ENCODE assay signal across 13 cellular contexts in genomic region chr1:6724517-6725141, GRCh38. TPM values are rescaled to one million over a fixed set of nuclear protein-coding genes. Genes with fewer than 3 reads are reported as not detected.
DNase-seq lines count a peak whose midpoint lies in the region; ATAC-seq and TF ChIP-seq lines count a peak whose summit lies in the region.
"Had no signal": no experiment of that assay in that cellular context is flagged by ENCODE, and none has a peak within 500 bp of the region (broad histone marks: within the 10 kb centered on the region; RNA-seq: fewer than 3 reads in every experiment).

No MANE protein-coding gene starts in this region.

- DNase-seq in Caco-2, result peak; percentile 54 to 68
- peak; percentile 95 for DNase-seq in M059J (ENCODE audit: low read depth)
- DNase-seq in chondrocyte (ENCODE audit: low spot score), result no peak
- peak; percentile 79 to 87 for DNase-seq in lung microvascular endothelial cell (ENCODE audit: low read depth in 2 of 2)
- no peak for DNase-seq in activated T-helper 1 cell treated with anti-CD3 and anti-CD28 coated beads, Interleukin-12 subunit alpha, Interleukin-12 subunit beta, Interleukin-2, Interleukin-4 antibody, amounts not matched to agents 30 ng/mL and 10 ng/mL and 1 ng/mL, durations not matched to agents 14 hours and 24 hours and 36 hours (ENCODE audit: low spot score)
- DNase-seq in NCI-H748 (lab: John Stamatoyannopoulos, UW; ENCODE audit: unreplicated experiment), result no peak
- no peak for DNase-seq in NCI-H1417 treated with DMSO at 0.1 percent for 48 hours (lab: John Stamatoyannopoulos, UW)
- DNase-seq: activated CD4-positive, alpha-beta memory T cell treated with anti-CD3 and anti-CD28 coated beads, Interleukin-2, amount 10 ng/mL, durations not matched to agents 7 days and 5 days; erythroblast; left lung; NCI-H1105; NCI-H69 had no signal

- CTCF ChIA-PET in Caco-2 (lab: Charles Lee), result interaction anchor here (0.7 to 0.8 kb wide), 2 partner anchors 12 to 23 kb away, joined by 3 to 4 read pairs; partner anchors contain the start of gene DNAJC11

- no TSS peak for BruUV-seq in Caco-2 (replicated peaks; lab: Mats Ljungman, UMichigan)

- H3K36me3 ChIP-seq in Caco-2 (ENCODE audit: control insufficient read depth, insufficient read depth, low read length), result no peaks in the 10 kb centered on the region
- H3K36me3 ChIP-seq: left lung had no signal

- intact Hi-C loops in Caco-2 (cut with micrococcal nuclease; ENCODE audit: unreplicated experiment), result loop anchor here (5.0 kb wide), 1 partner anchor 168 kb away; no protein-coding TSS in a partner anchor
- intact Hi-C loops in activated T-helper 1 cell treated with anti-CD3 and anti-CD28 coated beads, Interleukin-12 subunit alpha, Interleukin-12 subunit beta, Interleukin-2, Interleukin-4 antibody, amounts not matched to agents 30 ng/mL and 10 ng/mL and 1 ng/mL, durations not matched to agents 14 hours and 24 hours and 36 hours (cut with micrococcal nuclease), result no loop called here

- H3K4me3 ChIP-seq in Caco-2 (ENCODE audit: low read depth, low read length), result no peak overlapping the region
- H3K4me3 ChIP-seq: left lung had no signal

- peaks cover 15% of the 10 kb centered on the region for H3K4me1 ChIP-seq in Caco-2

- no peak for ATAC-seq in GM19035 (IDR thresholded peaks at IDR 0.05; ENCODE audit: unreplicated experiment)
- ATAC-seq: left lung had no signal

- H3K36me3 Mint-ChIP-seq in Caco-2 (ENCODE audit: insufficient read depth, unreplicated experiment), result peaks cover 6% of the 10 kb centered on the region
- H3K36me3 Mint-ChIP-seq in chondrocyte (ENCODE audit: low read depth), result no peaks in the 10 kb centered on the region
- no peaks in the 10 kb centered on the region for H3K36me3 Mint-ChIP-seq in activated T-helper 1 cell treated with anti-CD3 and anti-CD28 coated beads, Interleukin-12 subunit alpha, Interleukin-12 subunit beta, Interleukin-2, Interleukin-4 antibody, amounts not matched to agents 30 ng/mL and 10 ng/mL and 1 ng/mL, durations not matched to agents 14 hours and 24 hours and 36 hours (ENCODE audit: low read depth)

- H3K27ac Mint-ChIP-seq in Caco-2 (ENCODE audit: unreplicated experiment) (peak overlapping the region; percentile 77), chondrocyte (ENCODE audit: unreplicated experiment) (peak overlapping the region; percentile 86)
- no peak overlapping the region for H3K27ac Mint-ChIP-seq in activated T-helper 1 cell treated with anti-CD3 and anti-CD28 coated beads, Interleukin-12 subunit alpha, Interleukin-12 subunit beta, Interleukin-2, Interleukin-4 antibody, amounts not matched to agents 30 ng/mL and 10 ng/mL and 1 ng/mL, durations not matched to agents 14 hours and 24 hours and 36 hours
- H3K27ac Mint-ChIP-seq: activated CD4-positive, alpha-beta memory T cell treated with anti-CD3 and anti-CD28 coated beads, Interleukin-2, amount 10 ng/mL, durations not matched to agents 7 days and 5 days had no signal

- no peaks in the 10 kb centered on the region for H3K9me3 ChIP-seq in Caco-2
- H3K9me3 ChIP-seq: left lung had no signal

- H3K9me3 Mint-ChIP-seq in Caco-2 (ENCODE audit: unreplicated experiment) (no peaks in the 10 kb centered on the region), chondrocyte (ENCODE audit: low read depth) (no peaks in the 10 kb centered on the region)
- no peaks in the 10 kb centered on the region for H3K9me3 Mint-ChIP-seq in activated T-helper 1 cell treated with anti-CD3 and anti-CD28 coated beads, Interleukin-12 subunit alpha, Interleukin-12 subunit beta, Interleukin-2, Interleukin-4 antibody, amounts not matched to agents 30 ng/mL and 10 ng/mL and 1 ng/mL, durations not matched to agents 14 hours and 24 hours and 36 hours
- H3K9me3 Mint-ChIP-seq: activated CD4-positive, alpha-beta memory T cell treated with anti-CD3 and anti-CD28 coated beads, Interleukin-2, amount 10 ng/mL, durations not matched to agents 7 days and 5 days had no signal

- TF ChIP-seq CTCF in Caco-2 (IDR thresholded peaks at IDR 0.05; ENCODE audit: insufficient read depth in 1 of 2, low read depth in 1 of 2, low read length in 1 of 2, severe bottlenecking in 1 of 2, unreplicated experiment in 1 of 2) (no peak), chondrocyte (IDR thresholded peaks at IDR 0.05) (no peak)

- POLR2A ChIA-PET in Caco-2 (lab: Charles Lee), result interaction anchor here (1.0 kb wide), 2 partner anchors 23 to 60 kb away, joined by 3 to 6 read pairs; partner anchors contain the start of genes CAMTA1 and DNAJC11

- H3K4me1 Mint-ChIP-seq in Caco-2 (ENCODE audit: low read depth, unreplicated experiment) (peaks cover 13% of the 10 kb centered on the region), chondrocyte (ENCODE audit: low read depth) (peaks cover 23% of the 10 kb centered on the region)
- H3K4me1 Mint-ChIP-seq in activated T-helper 1 cell treated with anti-CD3 and anti-CD28 coated beads, Interleukin-12 subunit alpha, Interleukin-12 subunit beta, Interleukin-2, Interleukin-4 antibody, amounts not matched to agents 30 ng/mL and 10 ng/mL and 1 ng/mL, durations not matched to agents 14 hours and 24 hours and 36 hours (ENCODE audit: low read depth), result no peaks in the 10 kb centered on the region
- H3K4me1 Mint-ChIP-seq: activated CD4-positive, alpha-beta memory T cell treated with anti-CD3 and anti-CD28 coated beads, Interleukin-2, amount 10 ng/mL, durations not matched to agents 7 days and 5 days had no signal

- no peaks in the 10 kb centered on the region for H3K27me3 Mint-ChIP-seq in Caco-2 (ENCODE audit: insufficient read depth, unreplicated experiment)
- no peaks in the 10 kb centered on the region for H3K27me3 Mint-ChIP-seq in chondrocyte (ENCODE audit: low read depth)
- H3K27me3 Mint-ChIP-seq in activated T-helper 1 cell treated with anti-CD3 and anti-CD28 coated beads, Interleukin-12 subunit alpha, Interleukin-12 subunit beta, Interleukin-2, Interleukin-4 antibody, amounts not matched to agents 30 ng/mL and 10 ng/mL and 1 ng/mL, durations not matched to agents 14 hours and 24 hours and 36 hours (ENCODE audit: insufficient read depth), result peaks cover 9% of the 10 kb centered on the region

- H3K4me3 Mint-ChIP-seq in Caco-2 (ENCODE audit: unreplicated experiment) (peak overlapping the region; percentile 40), chondrocyte (ENCODE audit: unreplicated experiment) (no peak overlapping the region)
- H3K4me3 Mint-ChIP-seq in activated T-helper 1 cell treated with anti-CD3 and anti-CD28 coated beads, Interleukin-12 subunit alpha, Interleukin-12 subunit beta, Interleukin-2, Interleukin-4 antibody, amounts not matched to agents 30 ng/mL and 10 ng/mL and 1 ng/mL, durations not matched to agents 14 hours and 24 hours and 36 hours, result no peak overlapping the region
- H3K4me3 Mint-ChIP-seq: activated CD4-positive, alpha-beta memory T cell treated with anti-CD3 and anti-CD28 coated beads, Interleukin-2, amount 10 ng/mL, durations not matched to agents 7 days and 5 days had no signal

- no peaks in the 10 kb centered on the region for H3K27me3 ChIP-seq in Caco-2 (replicated peaks; ENCODE audit: control insufficient read depth, insufficient read depth, low read length)

RNA-seq across cellular contexts. Expression of gene DNAJC11, which starts 23.0 kb away (rescaled TPM):
- total RNA-seq in Caco-2 (2022), result 61.0 and 65.8 TPM in 2 replicates
- 40.3 and 46.1 TPM in 2 replicates for total RNA-seq in M059J (2014; rRNA removed; shearing (Covaris generic))
- 46.3 to 49.7 TPM (median 47.2 TPM) in 3 replicates for total RNA-seq in chondrocyte
- 32.5 and 41.1 TPM in 2 replicates for total RNA-seq in lung microvascular endothelial cell
- 81.4 and 84.4 TPM in 2 replicates for total RNA-seq in activated T-helper 1 cell treated with anti-CD3 and anti-CD28 coated beads, Interleukin-12 subunit alpha, Interleukin-12 subunit beta, Interleukin-2, Interleukin-4 antibody, amounts not matched to agents 30 ng/mL and 10 ng/mL and 1 ng/mL, durations not matched to agents 14 hours and 24 hours and 36 hours

Comparison
In these comparisons a context has a peak if more than half of its experiments do, and no peak if none do; other contexts are left out.
1. DNase-seq: peak in Caco-2 (2 of 2), M059J (single experiment) and lung microvascular endothelial cell (2 of 2); none in chondrocyte (single experiment), activated T-helper 1 cell treated with anti-CD3 and anti-CD28 coated beads, Interleukin-12 subunit alpha, Interleukin-12 subunit beta, Interleukin-2, Interleukin-4 antibody, amounts not matched to agents 30 ng/mL and 10 ng/mL and 1 ng/mL, durations not matched to agents 14 hours and 24 hours and 36 hours (single experiment), NCI-H748 (single experiment) and NCI-H1417 treated with DMSO at 0.1 percent for 48 hours (single experiment).